In the genomic region with DNA sequence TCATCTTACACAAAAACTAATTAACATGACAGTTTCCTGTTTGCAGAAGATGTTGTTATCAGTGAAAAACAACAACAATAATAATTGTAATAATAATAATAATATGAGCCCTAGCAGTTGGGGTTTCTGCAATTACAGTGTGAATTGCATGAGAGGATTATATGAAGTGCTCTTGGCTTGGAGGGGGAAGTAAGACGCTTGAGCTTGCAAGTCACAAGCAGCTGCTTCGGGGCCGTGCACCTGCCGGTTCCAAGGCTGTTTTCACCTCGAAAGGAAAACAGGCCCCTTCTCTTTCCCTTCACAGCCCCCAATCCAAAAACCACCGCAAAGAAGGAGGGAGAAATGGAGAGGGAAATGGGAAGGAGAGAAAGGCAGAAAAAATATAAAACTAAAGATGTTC, we compare ENCODE assay signal across 19 cellular contexts.
A peak's percentile ranks its signal among the peaks of the same experiment; 100 is the strongest.
DNase-seq lines count a peak whose midpoint lies in the region; ATAC-seq and TF ChIP-seq lines count a peak whose summit lies in the region.
"Had no signal": no experiment of that assay in that cellular context is flagged by ENCODE, and none has a peak within 500 bp of the region (broad histone marks: within the 10 kb centered on the region; RNA-seq: fewer than 3 reads in every experiment).

No MANE protein-coding gene starts in this region.

- TF ChIP-seq CTCF in retinal pigment epithelial cell (conservative IDR thresholded peaks at IDR 0.05; ENCODE audit: low read depth, low read length) (no peak), breast epithelium (IDR thresholded peaks at IDR 0.05) (no peak)

- peak overlapping the region; percentile 58 for H3K27ac ChIP-seq in caudate nucleus (ENCODE audit: low read depth, low read length)
- no peak overlapping the region for H3K27ac ChIP-seq in breast epithelium
- H3K27ac ChIP-seq: BLaER1 treated with 17β-estradiol and CSF1 and Interleukin-3, amounts not matched to agents 10 nM and 100 nM; HL-60; skin epidermis; VCaP had no signal

- intact Hi-C loops in breast epithelium (cut with DNase I; ENCODE audit: low total_unique reads), result no loop called here

- H3K36me3 ChIP-seq in breast epithelium, result no peaks in the 10 kb centered on the region
- H3K36me3 ChIP-seq: BLaER1 treated with 17β-estradiol and CSF1 and Interleukin-3, amounts not matched to agents 10 nM and 100 nM had no signal

- DNase-seq in NCI-H1092 treated with DMSO at 0.1 percent for 48 hours (lab: John Stamatoyannopoulos, UW) (peak; percentile 39), NCI-H2227 (lab: John Stamatoyannopoulos, UW; ENCODE audit: unreplicated experiment) (peak; percentile 51), caudate nucleus (lab: John Stamatoyannopoulos, UW) (no peak), retinal pigment epithelial cell (ENCODE audit: low read depth) (no peak), breast epithelium (ENCODE audit: low spot score in 2 of 2) (no peak)
- no peak for DNase-seq in stimulated activated CD4-positive, alpha-beta T cell treated with anti-CD3 and anti-CD28 coated beads, Interleukin-4, amount 100 ng/mL, for 1 hour
- DNase-seq: activated CD4-positive, alpha-beta T cell treated with anti-CD3 and anti-CD28 coated beads, Interleukin-2, amount 50 U/mL, for 48 hours; activated naive CD8-positive, alpha-beta T cell treated with anti-CD3 and anti-CD28 coated beads for 36 hours; activated T-cell treated with anti-CD3 and anti-CD28 coated beads, Interleukin-2, amount 50 U/mL, for 24 hours; DMS 273 treated with DMSO at 0.1 percent for 48 hours; effector CD4-positive, alpha-beta T cell; glutamatergic neuron; NK-92 treated with Interleukin-12 subunit alpha and Interleukin-12 subunit beta, amount 100 ng/mL, for 24 hours; T-cell had no signal

- TF ChIP-seq POLR2A in breast epithelium (IDR thresholded peaks at IDR 0.05), result no peak

- H3K27me3 ChIP-seq in breast epithelium, result no peaks in the 10 kb centered on the region
- H3K27me3 ChIP-seq: BLaER1 treated with 17β-estradiol and CSF1 and Interleukin-3, amounts not matched to agents 10 nM and 100 nM had no signal

- H3K4me3 ChIP-seq in retinal pigment epithelial cell (ENCODE audit: low read length) (peak overlapping the region; percentile 14), breast epithelium (no peak overlapping the region)
- H3K4me3 ChIP-seq: BLaER1 treated with 17β-estradiol and CSF1 and Interleukin-3, amounts not matched to agents 10 nM and 100 nM; skin epidermis had no signal

- H3K9me3 ChIP-seq in breast epithelium, result no peaks in the 10 kb centered on the region
- H3K9me3 ChIP-seq: BLaER1 treated with 17β-estradiol and CSF1 and Interleukin-3, amounts not matched to agents 10 nM and 100 nM had no signal

- ATAC-seq in HG02571 (IDR thresholded peaks at IDR 0.05; ENCODE audit: unreplicated experiment), result no peak
- ATAC-seq: T-cell had no signal

- H3K4me1 ChIP-seq in breast epithelium, result no peaks in the 10 kb centered on the region

Comparison
In these comparisons a context has a peak if more than half of its experiments do, and no peak if none do; other contexts are left out.
1. DNase-seq: peak in NCI-H1092 treated with DMSO at 0.1 percent for 48 hours (single experiment) and NCI-H2227 (single experiment); none in caudate nucleus (0 of 61), retinal pigment epithelial cell (single experiment), breast epithelium (0 of 2) and stimulated activated CD4-positive, alpha-beta T cell treated with anti-CD3 and anti-CD28 coated beads, Interleukin-4, amount 100 ng/mL, for 1 hour (single experiment).